In the genomic region with DNA sequence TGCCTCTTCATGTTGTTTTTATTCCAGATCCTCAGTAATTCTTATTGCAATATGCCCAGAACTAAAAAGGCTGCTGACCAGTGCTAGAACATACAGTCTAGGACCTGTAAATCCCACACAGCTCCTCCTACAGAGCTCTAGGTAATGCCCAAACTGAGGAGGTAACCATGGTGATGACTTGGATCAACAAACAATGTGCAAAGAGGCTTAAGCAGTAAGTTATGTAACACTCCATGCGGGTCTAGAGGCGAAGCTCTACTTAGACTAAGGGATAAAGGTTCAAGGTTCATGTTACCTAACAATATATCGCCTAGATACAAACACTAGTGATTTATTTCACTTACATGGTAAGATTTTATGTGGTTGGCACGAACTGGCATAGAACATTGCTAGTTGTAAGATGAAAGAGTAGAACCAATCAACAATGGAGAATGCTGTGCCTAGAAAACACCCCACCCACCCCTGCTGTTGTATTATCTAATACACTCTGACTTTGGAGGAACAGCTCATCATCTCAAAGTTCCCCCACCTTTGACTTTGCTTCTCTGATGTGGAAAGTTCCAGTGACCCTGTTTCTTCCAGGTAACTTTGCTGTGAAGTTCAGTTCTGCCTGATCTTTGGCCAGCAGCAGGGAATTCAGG, we compare ENCODE assay signal across 2 cellular contexts.
TF ChIP-seq lines count a peak whose summit lies in the region.

No MANE protein-coding gene starts in this region.

TF ChIP-seq in IMR-90, 13 proteins besides CTCF, POLR2A, EP300 and RAD21:
- TF ChIP-seq BHLHE40 (IDR thresholded peaks at IDR 0.05; ENCODE audit: low read depth, low read length): no peak
- TF ChIP-seq SMC3 (IDR thresholded peaks at IDR 0.05; ENCODE audit: low read depth, low read length): no peak
- no peak for TF ChIP-seq RFX5 (IDR thresholded peaks at IDR 0.05; ENCODE audit: low read depth, low read length)
- no peak for TF ChIP-seq MXI1 (IDR thresholded peaks at IDR 0.05; ENCODE audit: borderline replicate concordance, low read depth, low read length)
- TF ChIP-seq, protein P1, sequence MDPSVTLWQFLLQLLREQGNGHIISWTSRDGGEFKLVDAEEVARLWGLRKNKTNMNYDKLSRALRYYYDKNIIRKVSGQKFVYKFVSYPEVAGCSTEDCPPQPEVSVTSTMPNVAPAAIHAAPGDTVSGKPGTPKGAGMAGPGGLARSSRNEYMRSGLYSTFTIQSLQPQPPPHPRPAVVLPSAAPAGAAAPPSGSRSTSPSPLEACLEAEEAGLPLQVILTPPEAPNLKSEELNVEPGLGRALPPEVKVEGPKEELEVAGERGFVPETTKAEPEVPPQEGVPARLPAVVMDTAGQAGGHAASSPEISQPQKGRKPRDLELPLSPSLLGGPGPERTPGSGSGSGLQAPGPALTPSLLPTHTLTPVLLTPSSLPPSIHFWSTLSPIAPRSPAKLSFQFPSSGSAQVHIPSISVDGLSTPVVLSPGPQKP (IDR thresholded peaks at IDR 0.05; ENCODE audit: borderline replicate concordance, low read depth, low read length): no peak
- TF ChIP-seq, protein P2, sequence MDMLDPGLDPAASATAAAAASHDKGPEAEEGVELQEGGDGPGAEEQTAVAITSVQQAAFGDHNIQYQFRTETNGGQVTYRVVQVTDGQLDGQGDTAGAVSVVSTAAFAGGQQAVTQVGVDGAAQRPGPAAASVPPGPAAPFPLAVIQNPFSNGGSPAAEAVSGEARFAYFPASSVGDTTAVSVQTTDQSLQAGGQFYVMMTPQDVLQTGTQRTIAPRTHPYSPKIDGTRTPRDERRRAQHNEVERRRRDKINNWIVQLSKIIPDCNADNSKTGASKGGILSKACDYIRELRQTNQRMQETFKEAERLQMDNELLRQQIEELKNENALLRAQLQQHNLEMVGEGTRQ (IDR thresholded peaks at IDR 0.05; ENCODE audit: low read depth, low read length): no peak
- TF ChIP-seq CEBPB (IDR thresholded peaks at IDR 0.05; ENCODE audit: low read depth, low read length): peak; percentile 58
- TF ChIP-seq NFE2L2 (IDR thresholded peaks at IDR 0.05; ENCODE audit: low read depth, low read length): no peak
- no peak for TF ChIP-seq CHD1 (IDR thresholded peaks at IDR 0.05; ENCODE audit: low read depth, low read length)

TF ChIP-seq in K562, 482 proteins besides CTCF, POLR2A, EP300 and RAD21:
- peak; percentile 62 for TF ChIP-seq RFX1 (IDR thresholded peaks at IDR 0.05)
- TF ChIP-seq MAFF (IDR thresholded peaks at IDR 0.05; ENCODE audit: low read length): no peak
